12 cellular contexts compared by ENCODE assay signal in genomic region chr4:17066972-17067371, GRCh38.
DNase-seq lines count a peak whose midpoint lies in the region; ATAC-seq, FAIRE-seq and TF ChIP-seq lines count a peak whose summit lies in the region.
"Had no signal": no experiment of that assay in that cellular context is flagged by ENCODE, and none has a peak within 500 bp of the region (broad histone marks: within the 10 kb centered on the region; RNA-seq: fewer than 3 reads in every experiment).

No MANE protein-coding gene starts in this region.

- CTCF ChIA-PET in BJ (lab: Yijun Ruan, JAX) (interaction anchor here (1.3 kb wide), 1 partner anchor 41 kb away, joined by 3 read pairs; no protein-coding TSS in a partner anchor), PC-3 (lab: Charles Lee) (no interaction called here), HepG2 (lab: Yijun Ruan, JAX; ENCODE audit: low intra/inter-chr PET ratio, low total read pairs) (no interaction called here)

- POLR2A ChIA-PET in BJ (lab: Charles Lee): interaction anchor here (0.6 kb wide), 1 partner anchor 8 kb away, joined by 3 read pairs; no protein-coding TSS in a partner anchor
- POLR2A ChIA-PET in PC-3 (lab: Charles Lee; ENCODE audit: unreplicated experiment): no interaction called here
- POLR2A ChIA-PET in HepG2 (lab: Yijun Ruan, JAX): no interaction called here

- H3K9me2 ChIP-seq in PC-3 (replicated peaks; ENCODE audit: low read length): no peaks in the 10 kb centered on the region

- H4K20me1 ChIP-seq in PC-3 (ENCODE audit: low read length): no peaks in the 10 kb centered on the region
- no peaks in the 10 kb centered on the region for H4K20me1 ChIP-seq in HepG2 (ENCODE audit: insufficient read depth, low read length)

- H2AFZ ChIP-seq in PC-3 (ENCODE audit: low read length) (no peak overlapping the region), HepG2 (ENCODE audit: low read length) (no peak overlapping the region)

- H3F3A ChIP-seq in PC-3 (ENCODE audit: low read length, unreplicated experiment): no peaks in the 10 kb centered on the region

- 29 to 42% methylated on average over 4 of the region's 4 CpGs for WGBS in esophagus, 2 donors
- WGBS in HepG2 (ENCODE audit: low lambda C conversion rate): 0% methylated on average over 4 of the region's 4 CpGs

- peak; percentile 67 for DNase-seq in BJ (ENCODE audit: low read depth)
- DNase-seq in PC-3: peak; percentile 70
- DNase-seq in omental fat pad (ENCODE audit: low spot score): no peak
- DNase-seq in HepG2 (ENCODE audit: low spot score): no peak
- DNase-seq: activated CD4-positive, CD25-positive, alpha-beta regulatory T cell; naive B cell; stimulated activated naive B cell treated with anti-CD40 and anti-IgM and Interleukin-4, amounts not matched to agents 10 μg/mL and 1 μg/mL and 100 μg/mL, for 72 hours had no signal

- H3K27me3 ChIP-seq in BJ (ENCODE audit: control insufficient read depth, insufficient read depth, low read length) (no peaks in the 10 kb centered on the region), PC-3 (ENCODE audit: low read length) (no peaks in the 10 kb centered on the region), esophagus (ENCODE audit: control insufficient read depth in 1 of 2, insufficient read depth in 2 of 2, low read length in 2 of 2) (no peaks in the 10 kb centered on the region), HepG2 (ENCODE audit: control insufficient read depth in 1 of 2, insufficient read depth in 2 of 2, low read length in 2 of 2) (no peaks in the 10 kb centered on the region)

- intact Hi-C loops in PC-3 (cut with micrococcal nuclease) (no loop called here), HepG2 (cut with micrococcal nuclease; ENCODE audit: unreplicated experiment) (no loop called here)

- H3K4me2 ChIP-seq in PC-3 (ENCODE audit: low read length) (peak overlapping the region; percentile 60), HepG2 (ENCODE audit: low read depth, low read length) (no peak overlapping the region)

- no peaks in the 10 kb centered on the region for H3K9me3 ChIP-seq in PC-3 (ENCODE audit: low read length)
- peaks cover 0 to 2% of the 10 kb centered on the region in 2 donors for H3K9me3 ChIP-seq in esophagus (ENCODE audit: control insufficient read depth in 2 of 2, insufficient read depth in 1 of 2, low read depth in 1 of 2, low read length in 1 of 2)
- no peaks in the 10 kb centered on the region for H3K9me3 ChIP-seq in HepG2 (ENCODE audit: low read length)

- H3K27ac ChIP-seq in PC-3 (ENCODE audit: low read length): no peak overlapping the region
- peak overlapping the region; percentile 51 to 64 for H3K27ac ChIP-seq in esophagus (ENCODE audit: low read depth in 2 of 2, low read length in 1 of 2)
- no peak overlapping the region for H3K27ac ChIP-seq in HepG2 (ENCODE audit: extremely low read length, insufficient read depth, low read length)

- peak; percentile 87 for ATAC-seq in PC-3
- ATAC-seq in omental fat pad (ENCODE audit: low FRiP score): peak; percentile 92
- ATAC-seq in HepG2: no peak
- no peak for ATAC-seq in GM19324 (IDR thresholded peaks at IDR 0.05; ENCODE audit: low FRiP score, unreplicated experiment)
- ATAC-seq in GM19023 (IDR thresholded peaks at IDR 0.05; ENCODE audit: unreplicated experiment): no peak
- no peak for ATAC-seq in HG03460 (IDR thresholded peaks at IDR 0.05; ENCODE audit: unreplicated experiment)
- ATAC-seq: stimulated activated naive B cell treated with anti-CD40 and anti-IgM and Interleukin-4, amounts not matched to agents 10 μg/mL and 1 μg/mL and 100 μg/mL, for 72 hours had no signal

- TF ChIP-seq EP300 in HepG2 (IDR thresholded peaks at IDR 0.05; ENCODE audit: low read depth in 2 of 2, low read length in 2 of 2) (no peak), HepG2 (CRISPR knock-in tag; IDR thresholded peaks at IDR 0.05; ENCODE audit: borderline replicate concordance) (no peak)

- H3K4me1 ChIP-seq in PC-3 (ENCODE audit: insufficient read depth, low read length): peaks cover 4% of the 10 kb centered on the region
- H3K4me1 ChIP-seq in esophagus (ENCODE audit: control insufficient read depth in 2 of 2, insufficient read depth in 2 of 2, low read length in 1 of 2): no peaks in the 10 kb centered on the region
- H3K4me1 ChIP-seq in HepG2 (ENCODE audit: insufficient read depth, low read length): no peaks in the 10 kb centered on the region

- in situ Hi-C loops in HepG2 (cut with HindIII; ENCODE audit: extremely low pct_ligation_motif_present, low pct_unique_long_range_greater_than_20kb): no loop called here

- no peak for TF ChIP-seq POLR2A in HepG2 (IDR thresholded peaks at IDR 0.05; ENCODE audit: insufficient read depth in 1 of 2, low read depth in 2 of 2, low read length in 2 of 2)

- H3K4me3 ChIP-seq in BJ (ENCODE audit: low read depth, low read length): no peak overlapping the region
- H3K4me3 ChIP-seq in PC-3 (ENCODE audit: low read length): no peak overlapping the region
- no peak overlapping the region for H3K4me3 ChIP-seq in esophagus (ENCODE audit: low read depth in 1 of 2, low read length in 2 of 2)
- H3K4me3 ChIP-seq in HepG2 (replicated peaks in 1 of 3; ENCODE audit: insufficient read depth in 1 of 3, low read depth in 2 of 3, low read length in 3 of 3): no peak overlapping the region
- H3K4me3 ChIP-seq: coronary artery had no signal

- no peak for TF ChIP-seq CTCF in BJ (IDR thresholded peaks at IDR 0.05; ENCODE audit: insufficient read depth, low read depth, low read length)
- no peak for TF ChIP-seq CTCF in PC-3 (conservative IDR thresholded peaks at IDR 0.05; ENCODE audit: low read depth, low read length)
- TF ChIP-seq CTCF in omental fat pad (IDR thresholded peaks at IDR 0.05): no peak
- TF ChIP-seq CTCF in HepG2 (CRISPR knock-in tag; IDR thresholded peaks at IDR 0.05): no peak

- no peak overlapping the region for H3K9ac ChIP-seq in PC-3 (ENCODE audit: low read length)
- no peak overlapping the region for H3K9ac ChIP-seq in HepG2 (ENCODE audit: insufficient read depth, low read depth, low read length)

- no peak for FAIRE-seq in HepG2 (lab: Jason Lieb, UNC)

- no peak for TF ChIP-seq RAD21 in HepG2 (CRISPR knock-in tag; IDR thresholded peaks at IDR 0.05)

- no peaks in the 10 kb centered on the region for H3K36me3 ChIP-seq in BJ (ENCODE audit: control insufficient read depth, insufficient read depth, low read length)
- H3K36me3 ChIP-seq in PC-3 (ENCODE audit: low read depth, low read length): no peaks in the 10 kb centered on the region
- no peaks in the 10 kb centered on the region for H3K36me3 ChIP-seq in esophagus (ENCODE audit: control insufficient read depth in 2 of 2, insufficient read depth in 2 of 2, low read length in 1 of 2)
- H3K36me3 ChIP-seq in HepG2 (replicated peaks in 1 of 2; ENCODE audit: control insufficient read depth in 1 of 2, insufficient read depth in 2 of 2, low read length in 2 of 2): no peaks in the 10 kb centered on the region

- no peaks in the 10 kb centered on the region for H3K79me2 ChIP-seq in PC-3 (ENCODE audit: low read length)
- H3K79me2 ChIP-seq in HepG2 (ENCODE audit: insufficient read depth, low read length): no peaks in the 10 kb centered on the region

- BruUV-seq in PC-3 (replicated peaks; lab: Mats Ljungman, UMichigan) (no TSS peak), HepG2 (replicated peaks; lab: Mats Ljungman, UMichigan) (no TSS peak)

TF ChIP-seq in HepG2, 621 proteins besides CTCF, POLR2A, EP300 and RAD21 (continues in another document):
- TF ChIP-seq SNAPC4 (CRISPR knock-in tag; IDR thresholded peaks at IDR 0.05) (no peak), GATAD1 (CRISPR knock-in tag; IDR thresholded peaks at IDR 0.05) (no peak), DNMT1 (CRISPR knock-in tag; IDR thresholded peaks at IDR 0.05) (no peak)
- TF ChIP-seq, protein P1, sequence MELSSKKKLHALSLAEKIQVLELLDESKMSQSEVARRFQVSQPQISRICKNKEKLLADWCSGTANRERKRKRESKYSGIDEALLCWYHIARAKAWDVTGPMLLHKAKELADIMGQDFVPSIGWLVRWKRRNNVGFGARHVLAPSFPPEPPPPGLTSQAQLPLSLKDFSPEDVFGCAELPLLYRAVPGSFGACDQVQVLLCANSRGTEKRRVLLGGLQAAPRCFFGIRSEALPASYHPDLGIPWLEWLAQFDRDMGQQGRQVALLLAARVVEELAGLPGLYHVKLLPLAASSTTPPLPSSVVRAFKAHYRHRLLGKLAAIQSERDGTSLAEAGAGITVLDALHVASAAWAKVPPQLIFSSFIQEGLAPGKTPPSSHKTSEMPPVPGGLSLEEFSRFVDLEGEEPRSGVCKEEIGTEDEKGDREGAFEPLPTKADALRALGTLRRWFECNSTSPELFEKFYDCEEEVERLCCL (CRISPR knock-in tag; IDR thresholded peaks at IDR 0.05; ENCODE audit: borderline replicate concordance): no peak

Comparison
In these comparisons a context has a peak if more than half of its experiments do, and no peak if none do; other contexts are left out.
1. DNase-seq: peak in BJ (single experiment) and PC-3 (single experiment); none in omental fat pad (single experiment) and HepG2 (single experiment).
2. ATAC-seq: peak in PC-3 (single experiment) and omental fat pad (single experiment); none in HepG2 (single experiment), GM19324 (single experiment), GM19023 (single experiment) and HG03460 (single experiment).
3. H3K27ac ChIP-seq: peak in esophagus (2 of 2); none in PC-3 (single experiment) and HepG2 (single experiment).